1 cellular context compared by ENCODE assay signal in genomic region chr2:144084114-144084661, GRCh38.
A peak's percentile ranks its signal among the peaks of the same experiment; 100 is the strongest.
TF ChIP-seq lines count a peak whose summit lies in the region.

No MANE protein-coding gene starts in this region.

TF ChIP-seq in SK-N-SH, 30 proteins besides CTCF, POLR2A, EP300 and RAD21 (continued from another document):
- TF ChIP-seq, protein P1, sequence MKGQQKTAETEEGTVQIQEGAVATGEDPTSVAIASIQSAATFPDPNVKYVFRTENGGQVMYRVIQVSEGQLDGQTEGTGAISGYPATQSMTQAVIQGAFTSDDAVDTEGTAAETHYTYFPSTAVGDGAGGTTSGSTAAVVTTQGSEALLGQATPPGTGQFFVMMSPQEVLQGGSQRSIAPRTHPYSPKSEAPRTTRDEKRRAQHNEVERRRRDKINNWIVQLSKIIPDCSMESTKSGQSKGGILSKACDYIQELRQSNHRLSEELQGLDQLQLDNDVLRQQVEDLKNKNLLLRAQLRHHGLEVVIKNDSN (IDR thresholded peaks at IDR 0.05; ENCODE audit: borderline replicate concordance, low read depth) = peak; percentile 64; the same call in 1 of the 2 replicates
